10 cellular contexts compared by ENCODE assay signal in the genomic region with DNA sequence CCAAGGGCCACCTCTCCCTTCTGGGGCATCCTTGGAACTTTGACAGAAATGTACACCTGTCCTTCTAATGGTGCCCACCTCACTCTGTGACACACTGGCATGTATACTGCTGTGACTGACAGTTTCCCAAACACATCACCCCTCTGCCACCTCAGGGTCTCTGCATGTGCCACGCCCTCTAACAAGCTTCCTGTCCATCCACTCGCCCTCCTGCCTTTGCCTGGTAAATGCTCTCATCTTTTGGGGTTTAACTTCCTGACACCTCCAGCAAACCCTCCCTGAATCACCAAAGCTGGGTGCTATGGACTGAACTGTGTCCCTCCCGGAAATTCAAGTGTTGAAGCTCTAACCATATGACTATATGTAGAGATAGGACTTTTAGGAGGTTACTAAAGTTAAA.
DNase-seq lines count a peak whose midpoint lies in the region; ATAC-seq, FAIRE-seq and TF ChIP-seq lines count a peak whose summit lies in the region.
"Had no signal": no experiment of that assay in that cellular context is flagged by ENCODE, and none has a peak within 500 bp of the region (broad histone marks: within the 10 kb centered on the region; RNA-seq: fewer than 3 reads in every experiment).

No MANE protein-coding gene starts in this region.

- H3K36me3 Mint-ChIP-seq in activated CD8-positive, alpha-beta T cell treated with anti-CD3 and anti-CD28 coated beads for 36 hours (ENCODE audit: low read depth): peaks cover 19% of the 10 kb centered on the region
- H3K36me3 Mint-ChIP-seq in activated CD8-positive, alpha-beta T cell treated with anti-CD3 and anti-CD28 coated beads, Interleukin-2, amount 10 ng/mL, durations not matched to agents 7 days and 5 days (ENCODE audit: low read depth): peaks cover 2% of the 10 kb centered on the region

- H3K4me2 ChIP-seq in keratinocyte (ENCODE audit: control insufficient read depth, extremely low read depth, insufficient read depth, low read depth, low read length): peak overlapping the region; percentile 80

- H3K9ac ChIP-seq in keratinocyte (ENCODE audit: control insufficient read depth, extremely low read depth, insufficient read depth, low read length) (peak overlapping the region; percentile 76), subcutaneous abdominal adipose tissue (ENCODE audit: low read length in 5 of 5) (no peak overlapping the region)

- DNase-seq in activated CD8-positive, alpha-beta T cell treated with anti-CD3 and anti-CD28 coated beads for 36 hours: no peak
- no peak for DNase-seq in activated CD8-positive, alpha-beta T cell treated with anti-CD3 and anti-CD28 coated beads, Interleukin-2, amount 10 ng/mL, durations not matched to agents 7 days and 5 days
- DNase-seq in keratinocyte (ENCODE audit: low read depth, low spot score) (no peak), germinal center (ENCODE audit: low spot score) (no peak)

- no peak for TF ChIP-seq CTCF in activated CD8-positive, alpha-beta T cell treated with anti-CD3 and anti-CD28 coated beads for 36 hours (IDR thresholded peaks at IDR 0.05)
- TF ChIP-seq CTCF in WI38 (IDR thresholded peaks at IDR 0.05; ENCODE audit: low read depth, low read length) (no peak), keratinocyte (optimal IDR thresholded peaks at IDR 0.05 in 1 of 3, IDR thresholded peaks at IDR 0.05 in 1 of 3, conservative IDR thresholded peaks at IDR 0.05 in 1 of 3; ENCODE audit: extremely low read depth in 1 of 3, insufficient read depth in 2 of 3, low read length in 3 of 3) (no peak)

- H3K27me3 ChIP-seq in keratinocyte (ENCODE audit: control insufficient read depth, extremely low read depth, insufficient read depth, low read length): no peaks in the 10 kb centered on the region
- H3K27me3 ChIP-seq in subcutaneous abdominal adipose tissue (ENCODE audit: control insufficient read depth in 5 of 5, insufficient read depth in 4 of 5, low read length in 5 of 5): no peaks in the 10 kb centered on the region

- H3K9me3 ChIP-seq in keratinocyte (ENCODE audit: control insufficient read depth, low read depth, low read length) (peaks cover 6% of the 10 kb centered on the region), subcutaneous abdominal adipose tissue (ENCODE audit: control insufficient read depth in 5 of 5, low read length in 5 of 5) (no peaks in the 10 kb centered on the region)
- H3K9me3 ChIP-seq: thoracic aorta had no signal

- H3K9me3 Mint-ChIP-seq in activated CD8-positive, alpha-beta T cell treated with anti-CD3 and anti-CD28 coated beads for 36 hours: no peaks in the 10 kb centered on the region
- H3K9me3 Mint-ChIP-seq in activated CD8-positive, alpha-beta T cell treated with anti-CD3 and anti-CD28 coated beads, Interleukin-2, amount 10 ng/mL, durations not matched to agents 7 days and 5 days (ENCODE audit: insufficient read depth): no peaks in the 10 kb centered on the region

- peak; percentile 36 for FAIRE-seq in keratinocyte (lab: Jason Lieb, UNC)

- H3K4me3 ChIP-seq in WI38 (ENCODE audit: low read depth, low read length): peak overlapping the region; percentile 6; the same call in 1 of the 2 replicates
- no peak overlapping the region for H3K4me3 ChIP-seq in keratinocyte (ENCODE audit: control insufficient read depth in 2 of 3, extremely low read depth in 1 of 3, insufficient read depth in 2 of 3, low read depth in 1 of 3, low read length in 3 of 3)
- H3K4me3 ChIP-seq in subcutaneous abdominal adipose tissue (ENCODE audit: low read depth in 1 of 5, low read length in 5 of 5): no peak overlapping the region

- H3K4me3 Mint-ChIP-seq in activated CD8-positive, alpha-beta T cell treated with anti-CD3 and anti-CD28 coated beads for 36 hours: no peak overlapping the region
- H3K4me3 Mint-ChIP-seq in activated CD8-positive, alpha-beta T cell treated with anti-CD3 and anti-CD28 coated beads, Interleukin-2, amount 10 ng/mL, durations not matched to agents 7 days and 5 days: no peak overlapping the region

- ATAC-seq in activated CD8-positive, alpha-beta T cell treated with anti-CD3 and anti-CD28 coated beads for 36 hours: peak; percentile 2
- ATAC-seq in activated CD8-positive, alpha-beta T cell treated with anti-CD3 and anti-CD28 coated beads, Interleukin-2, amount 10 ng/mL, durations not matched to agents 7 days and 5 days: no peak
- ATAC-seq in HG02759 (IDR thresholded peaks at IDR 0.05; ENCODE audit: unreplicated experiment) (no peak), GM21526 (IDR thresholded peaks at IDR 0.05; ENCODE audit: low FRiP score, unreplicated experiment) (no peak)

- dilution Hi-C loops in keratinocyte (cut with MboI; ENCODE audit: extremely low pct_ligation_motif_present, low sequenced_read_pairs): no loop called here

- CTCF ChIA-PET in activated CD8-positive, alpha-beta T cell treated with anti-CD3 and anti-CD28 coated beads for 36 hours (lab: Charles Lee): interaction anchor here (0.7 to 2.9 kb wide), 23 partner anchors 10 to 614 kb away, joined by 3 to 14 read pairs (median 5); no protein-coding TSS in a partner anchor
- CTCF ChIA-PET in activated CD8-positive, alpha-beta T cell treated with anti-CD3 and anti-CD28 coated beads, Interleukin-2, amount 10 ng/mL, durations not matched to agents 7 days and 5 days (lab: Charles Lee): interaction anchor here (0.7 to 5.8 kb wide), 24 partner anchors 9 to 144 kb away, joined by 3 to 64 read pairs (median 7); a partner anchor contains a TSS

- H3K36me3 ChIP-seq in keratinocyte (ENCODE audit: control insufficient read depth in 2 of 2, extremely low read depth in 1 of 2, insufficient read depth in 2 of 2, low read length in 2 of 2) (peaks cover 0 to 4% of the 10 kb centered on the region in 2 experiments), subcutaneous abdominal adipose tissue (ENCODE audit: control insufficient read depth in 5 of 5, insufficient read depth in 5 of 5, low read length in 5 of 5) (peaks cover 0 to 6% (median 0%) of the 10 kb centered on the region in 5 donors)
- H3K36me3 ChIP-seq: thoracic aorta had no signal

- no peaks in the 10 kb centered on the region for H4K20me1 ChIP-seq in keratinocyte (ENCODE audit: control insufficient read depth, extremely low read depth, insufficient read depth, low read length)

- intact Hi-C loops in activated CD8-positive, alpha-beta T cell treated with anti-CD3 and anti-CD28 coated beads for 36 hours (cut with micrococcal nuclease): no loop called here

- H3K27ac Mint-ChIP-seq in activated CD8-positive, alpha-beta T cell treated with anti-CD3 and anti-CD28 coated beads for 36 hours: no peak overlapping the region
- H3K27ac Mint-ChIP-seq in activated CD8-positive, alpha-beta T cell treated with anti-CD3 and anti-CD28 coated beads, Interleukin-2, amount 10 ng/mL, durations not matched to agents 7 days and 5 days: no peak overlapping the region

- H2AFZ ChIP-seq in keratinocyte (ENCODE audit: control insufficient read depth, low read length): no peak overlapping the region

- H3K4me1 ChIP-seq in keratinocyte (ENCODE audit: control insufficient read depth, extremely low read depth, insufficient read depth, low read length) (peaks cover 41% of the 10 kb centered on the region), subcutaneous abdominal adipose tissue (ENCODE audit: control insufficient read depth in 5 of 5, insufficient read depth in 5 of 5, low read length in 5 of 5) (peaks cover 1 to 37% (median 31%) of the 10 kb centered on the region in 5 donors)

- H3K27me3 Mint-ChIP-seq in activated CD8-positive, alpha-beta T cell treated with anti-CD3 and anti-CD28 coated beads for 36 hours: no peaks in the 10 kb centered on the region
- no peaks in the 10 kb centered on the region for H3K27me3 Mint-ChIP-seq in activated CD8-positive, alpha-beta T cell treated with anti-CD3 and anti-CD28 coated beads, Interleukin-2, amount 10 ng/mL, durations not matched to agents 7 days and 5 days (ENCODE audit: low read depth)

- peaks cover 28% of the 10 kb centered on the region for H3K4me1 Mint-ChIP-seq in activated CD8-positive, alpha-beta T cell treated with anti-CD3 and anti-CD28 coated beads for 36 hours (ENCODE audit: low read depth)
- H3K4me1 Mint-ChIP-seq in activated CD8-positive, alpha-beta T cell treated with anti-CD3 and anti-CD28 coated beads, Interleukin-2, amount 10 ng/mL, durations not matched to agents 7 days and 5 days (ENCODE audit: low read depth): peaks cover 17% of the 10 kb centered on the region

- H3K79me2 ChIP-seq in keratinocyte (ENCODE audit: control insufficient read depth, insufficient read depth, low read length): peaks cover 14% of the 10 kb centered on the region

- no peaks in the 10 kb centered on the region for H3K9me1 ChIP-seq in keratinocyte (ENCODE audit: control insufficient read depth, extremely low read depth, insufficient read depth, low read length)

- H3K27ac ChIP-seq in keratinocyte (ENCODE audit: control insufficient read depth, insufficient read depth, low read length) (peak overlapping the region; percentile 97), subcutaneous abdominal adipose tissue (ENCODE audit: low read depth, low read length) (peak overlapping the region; percentile 9)
- H3K27ac ChIP-seq: VCaP had no signal

- POLR2A ChIA-PET in activated CD8-positive, alpha-beta T cell treated with anti-CD3 and anti-CD28 coated beads for 36 hours (lab: Charles Lee): interaction anchor here (0.8 to 1.1 kb wide), 5 partner anchors 11 to 127 kb away, joined by 3 to 4 read pairs (median 3); no protein-coding TSS in a partner anchor
- POLR2A ChIA-PET in activated CD8-positive, alpha-beta T cell treated with anti-CD3 and anti-CD28 coated beads, Interleukin-2, amount 10 ng/mL, durations not matched to agents 7 days and 5 days (lab: Charles Lee): interaction anchor here (0.5 to 1.4 kb wide), 3 partner anchors 11 to 92 kb away, joined by 3 to 11 read pairs (median 3); no protein-coding TSS in a partner anchor
